8 cellular contexts compared by ENCODE assay signal in genomic region chr11:94767701-94768601, GRCh38. TPM values are rescaled to one million over a fixed set of nuclear protein-coding genes. Genes with fewer than 3 reads are reported as not detected.
DNase-seq lines count a peak whose midpoint lies in the region; ATAC-seq and TF ChIP-seq lines count a peak whose summit lies in the region.

Gene AMOTL1 (plus strand): TSS chr11:94768356. CDS start chr11:94768512, 156 bp downstream.

- intact Hi-C loops in CD4-positive, alpha-beta memory T cell (cut with micrococcal nuclease) = no loop called here
- intact Hi-C loops in ascending aorta (cut with DNase I) (loop anchor here (2.0 to 10.0 kb wide), 5 partner anchors 27 to 223 kb away; partner anchors contain the start of genes CWC15, FUT4 and KDM4D), left ventricle myocardium superior (cut with micrococcal nuclease) (loop anchor here (10.0 kb wide), 1 partner anchor 143 kb away; no protein-coding TSS in a partner anchor)

- DNase-seq in CD4-positive, alpha-beta memory T cell = no peak
- DNase-seq in HK-2 (ENCODE audit: unreplicated experiment) = peak; percentile 76
- peak; percentile 72 for DNase-seq in NT2/D1 (ENCODE audit: low read depth, low spot score)
- peak; percentile 73 to 96 for DNase-seq in ascending aorta (ENCODE audit: low spot score in 2 of 2)
- peak; percentile 93 for DNase-seq in left ventricle myocardium superior
- DNase-seq in activated CD4-positive, CD25-positive, alpha-beta regulatory T cell (lab: John Stamatoyannopoulos, UW) = no peak

- H3K9me3 Mint-ChIP-seq in CD4-positive, alpha-beta memory T cell = no peaks in the 10 kb centered on the region

- H3K4me3 ChIP-seq in CD4-positive, alpha-beta memory T cell (ENCODE audit: low read length in 2 of 2) = no peak within 1 kb of the TSS
- H3K4me3 ChIP-seq in NT2/D1 (ENCODE audit: insufficient read length, low read depth) (peak within 1 kb of the TSS; percentile 85), ascending aorta (peak within 1 kb of the TSS; percentile 82 to 98), parathyroid adenoma (ENCODE audit: low read depth, low read length) (peak within 1 kb of the TSS; percentile 59)

- H3K4me1 ChIP-seq in CD4-positive, alpha-beta memory T cell (ENCODE audit: insufficient read depth, low read length) = peaks cover 6% of the 10 kb centered on the region
- H3K4me1 ChIP-seq in NT2/D1 (ENCODE audit: insufficient read depth, insufficient read length) (peaks cover 5% of the 10 kb centered on the region), ascending aorta (peaks cover 0 to 15% of the 10 kb centered on the region in 2 donors), parathyroid adenoma (peaks cover 2% of the 10 kb centered on the region)

- H3K9me3 ChIP-seq in CD4-positive, alpha-beta memory T cell (ENCODE audit: control insufficient read depth in 1 of 2, low read length in 2 of 2) = no peaks in the 10 kb centered on the region
- H3K9me3 ChIP-seq in NT2/D1 (ENCODE audit: insufficient read depth, low read length) = no peaks in the 10 kb centered on the region
- no peaks in the 10 kb centered on the region for H3K9me3 ChIP-seq in ascending aorta
- H3K9me3 ChIP-seq in parathyroid adenoma (ENCODE audit: control insufficient read depth, low read length) = no peaks in the 10 kb centered on the region

- CTCF ChIA-PET in CD4-positive, alpha-beta memory T cell (lab: Charles Lee; ENCODE audit: partially characterized antibody) = no interaction called here

- peaks cover 21% of the 10 kb centered on the region for H3K27me3 ChIP-seq in CD4-positive, alpha-beta memory T cell (ENCODE audit: insufficient read depth, low read length)
- H3K27me3 ChIP-seq in NT2/D1 (ENCODE audit: insufficient read depth, insufficient read length) (no peaks in the 10 kb centered on the region), ascending aorta (no peaks in the 10 kb centered on the region), parathyroid adenoma (ENCODE audit: control insufficient read depth, insufficient read depth, low read length) (no peaks in the 10 kb centered on the region)

- no peak within 1 kb of the TSS for H3K27ac Mint-ChIP-seq in CD4-positive, alpha-beta memory T cell

- peaks cover 38 to 41% of the 10 kb centered on the region in 2 donors for H3K27me3 Mint-ChIP-seq in CD4-positive, alpha-beta memory T cell

- H3K9ac ChIP-seq in NT2/D1 (ENCODE audit: insufficient read length, low read depth) (peak within 1 kb of the TSS; percentile 88), parathyroid adenoma (peak within 1 kb of the TSS; percentile 29)

- peak within 1 kb of the TSS; percentile 71 for H3K4me2 ChIP-seq in parathyroid adenoma (ENCODE audit: low read length)

- no peak within 1 kb of the TSS for H3K27ac ChIP-seq in CD4-positive, alpha-beta memory T cell (ENCODE audit: low read depth, low read length)
- H3K27ac ChIP-seq in ascending aorta = peak within 1 kb of the TSS; percentile 89 to 98
- peak within 1 kb of the TSS; percentile 75 for H3K27ac ChIP-seq in parathyroid adenoma

- ATAC-seq in GM19328 (IDR thresholded peaks at IDR 0.05; ENCODE audit: unreplicated experiment) (peak; percentile 62), left ventricle myocardium superior (peak; percentile 95)

- H3K4me1 Mint-ChIP-seq in CD4-positive, alpha-beta memory T cell = peaks cover 2 to 8% (median 8%) of the 10 kb centered on the region in 4 donors

- H2AFZ ChIP-seq in parathyroid adenoma = peak within 1 kb of the TSS; percentile 75

- TF ChIP-seq CTCF in ascending aorta (IDR thresholded peaks at IDR 0.05) (peak in 1 of 3 experiments; percentile 34), parathyroid adenoma (IDR thresholded peaks at IDR 0.05) (no peak)

- peaks cover 13% of the 10 kb centered on the region for H3K79me2 ChIP-seq in parathyroid adenoma

- H3K4me3 Mint-ChIP-seq in CD4-positive, alpha-beta memory T cell = peak within 1 kb of the TSS; percentile 29 to 73 (median 52)

- no peaks in the 10 kb centered on the region for H3K36me3 ChIP-seq in CD4-positive, alpha-beta memory T cell (ENCODE audit: insufficient read depth, low read length)
- no peaks in the 10 kb centered on the region for H3K36me3 ChIP-seq in NT2/D1 (ENCODE audit: insufficient read depth, insufficient read length, low read length)
- no peaks in the 10 kb centered on the region for H3K36me3 ChIP-seq in ascending aorta
- H3K36me3 ChIP-seq in parathyroid adenoma (ENCODE audit: control insufficient read depth, insufficient read depth, low read length) = no peaks in the 10 kb centered on the region

- no peaks in the 10 kb centered on the region for H3K36me3 Mint-ChIP-seq in CD4-positive, alpha-beta memory T cell

- POLR2A ChIA-PET in CD4-positive, alpha-beta memory T cell (lab: Charles Lee; ENCODE audit: partially characterized antibody) = no interaction called here

RNA-seq across cellular contexts. Expression of gene AMOTL1, which starts in this region (rescaled TPM):
- under 1 TPM; 0.06 to 0.09 TPM for total RNA-seq in CD4-positive, alpha-beta memory T cell
- under 1 TPM in 1 of 2 donors, not detected in 1; 0.07 TPM for polyA plus RNA-seq in CD4-positive, alpha-beta memory T cell
- total RNA-seq in ascending aorta (32.6 TPM), left ventricle myocardium superior (46.3 TPM)

Comparison
In these comparisons a context has a peak if more than half of its experiments do, and no peak if none do; other contexts are left out.
1. RNA of gene AMOTL1 (total RNA-seq): 46.3 TPM in left ventricle myocardium superior (single experiment) and 32.6 TPM in ascending aorta (single experiment); 0.06 to 0.09 TPM in CD4-positive, alpha-beta memory T cell; every median in the first group is over 10 times any median in the second.
2. DNase-seq: peak in HK-2 (single experiment), NT2/D1 (single experiment), ascending aorta (2 of 2) and left ventricle myocardium superior (single experiment); none in CD4-positive, alpha-beta memory T cell (0 of 5) and activated CD4-positive, CD25-positive, alpha-beta regulatory T cell (0 of 4).
3. H3K4me3 ChIP-seq: peak in NT2/D1 (single experiment), ascending aorta (2 of 2) and parathyroid adenoma (single experiment); none in CD4-positive, alpha-beta memory T cell (0 of 2).